8 cellular contexts compared by ENCODE assay signal in genomic region chr11:65181569-65182257, GRCh38. TPM values are rescaled to one million over a fixed set of nuclear protein-coding genes. Genes with fewer than 3 reads are reported as not detected.
DNase-seq lines count a peak whose midpoint lies in the region; ATAC-seq and TF ChIP-seq lines count a peak whose summit lies in the region.

TSS of gene CAPN1 (plus strand) at chr11:65181928. CDS start at chr11:65182702, 774 bp downstream.

- in situ Hi-C loops in GM13976 (cut with MboI; ENCODE audit: low sequenced_read_pairs, unreplicated experiment): no loop called here

- no peak for TF ChIP-seq CTCF in GM13976 (IDR thresholded peaks at IDR 0.05; ENCODE audit: borderline replicate concordance, control extremely low read depth, extremely low read depth, insufficient read depth, missing control alignments)

- intact Hi-C loops in left colon (cut with DNase I, micrococcal nuclease): loop anchor here in 1 of 2 donors (2.0 kb wide), 1 partner anchor 45 kb away; no protein-coding TSS in a partner anchor

- ATAC-seq in HG02973 (IDR thresholded peaks at IDR 0.05; ENCODE audit: unreplicated experiment) (peak; percentile 24), left colon (peak; percentile 79), GM18520 (IDR thresholded peaks at IDR 0.05; ENCODE audit: unreplicated experiment) (no peak)

- peak; percentile 89 for DNase-seq in GM13976 (ENCODE audit: low spot score)
- DNase-seq in NCI-H460 (ENCODE audit: extremely low read depth, low read depth): peak; percentile 77
- peak; percentile 67 to 69 for DNase-seq in activated CD4-positive, alpha-beta T cell treated with anti-CD3 and anti-CD28 coated beads for 4 hours
- peak; percentile 87 to 93 for DNase-seq in left colon
- peak; percentile 55 to 64 for DNase-seq in stimulated activated CD4-positive, alpha-beta T cell treated with anti-CD3 and anti-CD28 coated beads, Interleukin-1b, Interleukin-23, amount 100 ng/mL, for 4 hours (ENCODE audit: low read depth in 2 of 2)

- peak within 1 kb of the TSS; percentile 79 for H3K27ac ChIP-seq in cingulate gyrus (ENCODE audit: low read depth, low read length)

RNA-seq across cellular contexts. Expression of gene CAPN1, which starts in this region (rescaled TPM):
- 42.2 and 46.7 TPM in 2 replicates for total RNA-seq in NCI-H460 (2014; rRNA removed; shearing (Covaris generic))
- polyA plus RNA-seq in NCI-H460 (2014; cell fraction: nucleus; rRNA removed): 108 and 127 TPM in 2 replicates
- 100 to 1,000 TPM; 316 to 367 TPM for total RNA-seq in left colon
